In the genomic region with DNA sequence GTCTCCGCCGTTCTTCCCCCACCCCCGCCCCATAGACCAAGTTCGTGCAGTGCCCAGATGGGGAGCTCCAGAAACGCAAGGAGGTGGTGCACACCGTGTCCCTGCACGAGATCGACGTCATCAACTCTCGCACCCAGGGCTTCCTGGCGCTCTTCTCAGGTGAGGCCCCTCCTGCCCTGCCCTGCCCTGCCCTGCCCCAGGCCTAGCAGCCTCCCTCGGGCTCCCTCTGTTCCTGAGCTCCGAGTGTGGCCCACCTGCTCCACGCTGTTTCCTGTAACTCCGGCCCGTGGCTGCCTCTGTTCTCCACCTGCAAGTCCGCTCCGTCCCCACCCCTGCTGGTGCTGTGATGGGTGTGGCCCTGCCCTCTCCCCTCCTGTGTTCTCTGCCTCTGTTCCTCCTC, we compare ENCODE assay signal across 21 cellular contexts. TPM values are rescaled to one million over a fixed set of nuclear protein-coding genes. Genes with fewer than 3 reads are reported as not detected.
DNase-seq lines count a peak whose midpoint lies in the region; ATAC-seq, FAIRE-seq and TF ChIP-seq lines count a peak whose summit lies in the region.
"Had no signal": no experiment of that assay in that cellular context is flagged by ENCODE, and none has a peak within 500 bp of the region (broad histone marks: within the 10 kb centered on the region; RNA-seq: fewer than 3 reads in every experiment).

No MANE protein-coding gene starts in this region.

- H3K4me3 Mint-ChIP-seq in Caco-2 (ENCODE audit: unreplicated experiment) (no peak overlapping the region), GM23338 (no peak overlapping the region)
- no peak overlapping the region for H3K4me3 Mint-ChIP-seq in stimulated activated naive B cell treated with anti-CD40 and anti-IgM and Interleukin-4, amounts not matched to agents 10 μg/mL and 1 μg/mL and 100 μg/mL, for 72 hours
- H3K4me3 Mint-ChIP-seq: CD4-positive, alpha-beta memory T cell had no signal

- no peaks in the 10 kb centered on the region for H3K9me3 Mint-ChIP-seq in Caco-2 (ENCODE audit: unreplicated experiment)
- H3K9me3 Mint-ChIP-seq in GM23338: no peaks in the 10 kb centered on the region; the same call in 2 of the 3 replicates
- no peaks in the 10 kb centered on the region for H3K9me3 Mint-ChIP-seq in stimulated activated naive B cell treated with anti-CD40 and anti-IgM and Interleukin-4, amounts not matched to agents 10 μg/mL and 1 μg/mL and 100 μg/mL, for 72 hours
- H3K9me3 Mint-ChIP-seq: CD4-positive, alpha-beta memory T cell had no signal

- H3K4me2 ChIP-seq in GM23338: no peak overlapping the region
- H3K4me2 ChIP-seq in K562 (ENCODE audit: insufficient read depth, low read length): no peak overlapping the region
- H3K4me2 ChIP-seq: A549 had no signal

- H3K27me3 Mint-ChIP-seq in Caco-2 (ENCODE audit: insufficient read depth, unreplicated experiment) (no peaks in the 10 kb centered on the region), GM23338 (ENCODE audit: insufficient read depth, low read depth, poor library complexity) (peaks cover 7% of the 10 kb centered on the region)
- H3K27me3 Mint-ChIP-seq in stimulated activated naive B cell treated with anti-CD40 and anti-IgM and Interleukin-4, amounts not matched to agents 10 μg/mL and 1 μg/mL and 100 μg/mL, for 72 hours: no peaks in the 10 kb centered on the region
- H3K27me3 Mint-ChIP-seq: CD4-positive, alpha-beta memory T cell had no signal

- FAIRE-seq in K562 (lab: Jason Lieb, UNC): no peak
- FAIRE-seq: A549, GM12891, GM18507, H1 had no signal

- no peak for TF ChIP-seq POLR2A in K562 (conservative IDR thresholded peaks at IDR 0.05)

- H3K36me3 Mint-ChIP-seq in Caco-2 (ENCODE audit: insufficient read depth, unreplicated experiment) (peaks cover 42% of the 10 kb centered on the region), GM23338 (ENCODE audit: low read depth) (peaks cover 74% of the 10 kb centered on the region)
- H3K36me3 Mint-ChIP-seq in stimulated activated naive B cell treated with anti-CD40 and anti-IgM and Interleukin-4, amounts not matched to agents 10 μg/mL and 1 μg/mL and 100 μg/mL, for 72 hours: peaks cover 32 to 48% of the 10 kb centered on the region in 2 donors

- POLR2A ChIA-PET in Caco-2 (lab: Charles Lee): no interaction called here
- POLR2A ChIA-PET in K562 (lab: Yijun Ruan, JAX): interaction anchor here (0.5 to 2.1 kb wide), 3 partner anchors 10 to 545 kb away, joined by 3 to 6 read pairs (median 3); no protein-coding TSS in a partner anchor

- no peak for TF ChIP-seq CTCF in Caco-2 (IDR thresholded peaks at IDR 0.05; ENCODE audit: insufficient read depth in 1 of 2, low read depth in 1 of 2, low read length in 1 of 2, severe bottlenecking in 1 of 2, unreplicated experiment in 1 of 2)
- TF ChIP-seq CTCF in GM23338 (conservative IDR thresholded peaks at IDR 0.05; ENCODE audit: low read depth in 2 of 2): no peak
- no peak for TF ChIP-seq CTCF in K562 (IDR thresholded peaks at IDR 0.05 in 2 of 3, conservative IDR thresholded peaks at IDR 0.05 in 1 of 3; ENCODE audit: insufficient read depth in 2 of 3, low read depth in 1 of 3, low read length in 3 of 3)

- DNase-seq in Caco-2 (no peak), GM23338 (ENCODE audit: low spot score) (no peak), K562 (ENCODE audit: extremely low read depth in 1 of 4, low spot score in 3 of 4) (no peak), EL (no peak)
- no peak for DNase-seq in stimulated activated naive B cell treated with anti-CD40 and anti-IgM and Interleukin-4, amounts not matched to agents 10 μg/mL and 1 μg/mL and 100 μg/mL, for 72 hours
- DNase-seq: 8988T; C1 segment of cervical spinal cord; CD4-positive, alpha-beta memory T cell; COR-L47; DMS153; GF-D8; HCEC 1CT had no signal

- no peak overlapping the region for H3K27ac ChIP-seq in GM23338 (ENCODE audit: low read depth)
- no peak overlapping the region for H3K27ac ChIP-seq in K562 (ENCODE audit: extremely low read depth, low read depth, low read length)
- H3K27ac ChIP-seq: A549 had no signal

- BruUV-seq in Caco-2 (replicated peaks; lab: Mats Ljungman, UMichigan) (no TSS peak), K562 (replicated peaks; lab: Mats Ljungman, UMichigan) (no TSS peak)

- ATAC-seq in GM23338: no peak
- no peak for ATAC-seq in K562
- ATAC-seq in stimulated activated naive B cell treated with anti-CD40 and anti-IgM and Interleukin-4, amounts not matched to agents 10 μg/mL and 1 μg/mL and 100 μg/mL, for 72 hours (replicated peaks): no peak
- no peak for ATAC-seq in GM19467 (IDR thresholded peaks at IDR 0.05; ENCODE audit: unreplicated experiment)
- ATAC-seq in HG03025 (IDR thresholded peaks at IDR 0.05; ENCODE audit: low FRiP score, unreplicated experiment): no peak
- ATAC-seq: A549 had no signal

- H3K36me3 ChIP-seq in Caco-2 (ENCODE audit: control insufficient read depth, insufficient read depth, low read length) (peaks cover 3% of the 10 kb centered on the region; the same call in 1 of the 2 replicates), GM23338 (ENCODE audit: insufficient read depth) (peaks cover 10% of the 10 kb centered on the region), K562 (ENCODE audit: control insufficient read depth, insufficient read depth, low read length) (peaks cover 84% of the 10 kb centered on the region)

- no peak overlapping the region for H2AFZ ChIP-seq in GM23338
- no peak overlapping the region for H2AFZ ChIP-seq in K562 (ENCODE audit: low read depth, low read length)

- in situ Hi-C loops in K562 (cut with MboI): no loop called here

- H3K27me3 ChIP-seq in Caco-2 (replicated peaks; ENCODE audit: control insufficient read depth, insufficient read depth, low read length) (no peaks in the 10 kb centered on the region), GM23338 (ENCODE audit: insufficient read depth) (no peaks in the 10 kb centered on the region), K562 (ENCODE audit: control insufficient read depth in 2 of 2, insufficient read depth in 2 of 2, low read length in 2 of 2) (no peaks in the 10 kb centered on the region)

- no peaks in the 10 kb centered on the region for H3K4me1 ChIP-seq in Caco-2
- H3K4me1 ChIP-seq in GM23338 (ENCODE audit: insufficient read depth): no peaks in the 10 kb centered on the region
- H3K4me1 ChIP-seq in K562 (replicated peaks in 1 of 2; ENCODE audit: control insufficient read depth in 2 of 2, insufficient read depth in 2 of 2, low read length in 2 of 2): peaks cover 0 to 14% of the 10 kb centered on the region in 2 experiments; a peak in 2 of 5 replicates
- H3K4me1 ChIP-seq: A549 had no signal

- H3K27ac Mint-ChIP-seq in Caco-2 (ENCODE audit: unreplicated experiment): peak overlapping the region; percentile 12
- peak overlapping the region; percentile 29; the same call in 1 of the 2 replicates for H3K27ac Mint-ChIP-seq in GM23338
- peak overlapping the region; percentile 43 for H3K27ac Mint-ChIP-seq in stimulated activated naive B cell treated with anti-CD40 and anti-IgM and Interleukin-4, amounts not matched to agents 10 μg/mL and 1 μg/mL and 100 μg/mL, for 72 hours
- H3K27ac Mint-ChIP-seq: CD4-positive, alpha-beta memory T cell had no signal

- H4K20me1 ChIP-seq in GM23338 (replicated peaks; ENCODE audit: insufficient read depth) (no peaks in the 10 kb centered on the region; the same call in 1 of the 2 replicates), K562 (replicated peaks; ENCODE audit: control insufficient read depth, insufficient read depth, low read length) (0 out of 2 replicates have a peak, but pooled peaks cover 3% of the 10 kb centered on the region)

- no peaks in the 10 kb centered on the region for H3K9me2 ChIP-seq in GM23338 (ENCODE audit: insufficient read depth)

- H3K79me2 ChIP-seq in GM23338 (replicated peaks; ENCODE audit: insufficient read depth) (no peaks in the 10 kb centered on the region), K562 (ENCODE audit: control insufficient read depth, insufficient read depth, low read length) (no peaks in the 10 kb centered on the region)

- no peaks in the 10 kb centered on the region for H3F3A ChIP-seq in GM23338 (replicated peaks; ENCODE audit: low read depth)

- H3K9me1 ChIP-seq in K562 (ENCODE audit: control insufficient read depth, insufficient read depth, low read length): peaks cover 4% of the 10 kb centered on the region

- H3K4me1 Mint-ChIP-seq in Caco-2 (ENCODE audit: low read depth, unreplicated experiment): no peaks in the 10 kb centered on the region
- H3K4me1 Mint-ChIP-seq in GM23338: no peaks in the 10 kb centered on the region
- peaks cover 0 to 2% of the 10 kb centered on the region in 2 donors for H3K4me1 Mint-ChIP-seq in stimulated activated naive B cell treated with anti-CD40 and anti-IgM and Interleukin-4, amounts not matched to agents 10 μg/mL and 1 μg/mL and 100 μg/mL, for 72 hours
- H3K4me1 Mint-ChIP-seq: CD4-positive, alpha-beta memory T cell had no signal

- CTCF ChIA-PET in Caco-2 (lab: Charles Lee): interaction anchor here (0.6 kb wide), 1 partner anchor 1752 kb away, joined by 4 read pairs; no protein-coding TSS in a partner anchor
- CTCF ChIA-PET in K562 (lab: Yijun Ruan, JAX; ENCODE audit: low intra/inter-chr PET ratio): no interaction called here

- H3K4me3 ChIP-seq in Caco-2 (ENCODE audit: low read depth, low read length) (no peak overlapping the region), GM23338 (no peak overlapping the region), K562 (no peak overlapping the region)
- H3K4me3 ChIP-seq: A549 had no signal

- TF ChIP-seq RAD21 in K562 (CRISPR knock-in tag; conservative IDR thresholded peaks at IDR 0.05 in 1 of 2, IDR thresholded peaks at IDR 0.05 in 1 of 2): no peak

- H3K9me3 ChIP-seq in Caco-2: no peaks in the 10 kb centered on the region
- H3K9me3 ChIP-seq in K562 (replicated peaks; ENCODE audit: control insufficient read depth, insufficient read depth, low read depth, low read length): no peaks in the 10 kb centered on the region
- H3K9me3 ChIP-seq: A549 had no signal

- intact Hi-C loops in Caco-2 (cut with micrococcal nuclease; ENCODE audit: unreplicated experiment) (no loop called here), K562 (cut with micrococcal nuclease) (no loop called here)

- no peak for TF ChIP-seq EP300 in K562 (IDR thresholded peaks at IDR 0.05; ENCODE audit: low read length)

- H3K9ac ChIP-seq in K562 (ENCODE audit: insufficient read depth in 1 of 2, low read depth in 2 of 2, low read length in 2 of 2): no peak overlapping the region; a peak in 1 of 4 replicates

- WGBS in K562 (ENCODE audit: insufficient coverage, low coverage, missing lambda C conversion rate): 79% methylated on average over 12 of the region's 18 CpGs

RNA-seq across cellular contexts. Expression of gene LHB, which starts 6.4 kb away (rescaled TPM):
- total RNA-seq in Caco-2 (2022): 0.68 TPM in 1 of 2 replicates, not detected in the other
- 1.9 TPM in 1 of 2 replicates, not detected in the other for total RNA-seq in GM23338 (2014; rRNA removed; shearing (Covaris generic))
- polyA plus RNA-seq in GM23338 (2016; fragmentation: Nextera tagmentation; extraction: Ambion mirVana): 0.76 TPM in 1 of 2 replicates, not detected in the other
- not detected in 2 replicates for total RNA-seq in K562 (2011; cell fraction: chromatin; rRNA removed; ENCODE audit: low replicate concordance)
- not detected in 2 replicates for total RNA-seq in K562 (2011; cell fraction: nucleolus; rRNA removed)
- total RNA-seq in K562 (2011; cell fraction: nucleoplasm; rRNA removed): not detected in 2 replicates
- 0.54 TPM in 1 of 2 replicates, not detected in the other for total RNA-seq in K562 (2014; rRNA removed)
- total RNA-seq in K562 (2014; rRNA removed; fragmentation: Illumina TruSeq; extraction: Trizol): not detected in 2 replicates
- total RNA-seq in K562 (2015; rRNA removed; fragmentation: Illumina TruSeq; extraction: Trizol): not detected in 2 replicates
- total RNA-seq in K562 (2021): not detected in 2 replicates
- not detected in 2 replicates for polyA plus RNA-seq in K562 (2011; rRNA removed)
- not detected in 2 replicates for polyA plus RNA-seq in K562 (2011; cell fraction: cytosol; rRNA removed)
- 0.80 and 1.7 TPM in 2 replicates for polyA plus RNA-seq in K562 (2011; cell fraction: nucleus; rRNA removed)
- polyA plus RNA-seq in K562 (2012): 1.1 TPM in 2 replicates
- polyA plus RNA-seq in K562 (2014; fragmentation: Illumina TruSeq; extraction: Trizol): not detected in 2 replicates
- not detected for polyA plus RNA-seq in K562 (2014; fragmentation: Nextera tagmentation; extraction: Ambion mirVana)
- polyA plus RNA-seq in K562 (2014; rRNA removed): not detected in 2 replicates
- polyA minus RNA-seq in K562 (2011; rRNA and poly(A)+ RNA removed): not detected in 2 replicates
- not detected in 2 replicates for polyA minus RNA-seq in K562 (2011; cell fraction: cytosol; rRNA and poly(A)+ RNA removed)
- not detected in 2 replicates for polyA minus RNA-seq in K562 (2011; cell fraction: nucleus; rRNA and poly(A)+ RNA removed)
- total RNA-seq: CD4-positive, alpha-beta memory T cell; G401; H1; H7 had no signal
- polyA plus RNA-seq: BJ had no signal

RNA-seq across cellular contexts. Expression of gene CGB3, which starts 13.7 kb away (rescaled TPM):
- not detected in 2 replicates for total RNA-seq in Caco-2 (2022)
- not detected in 2 replicates for total RNA-seq in GM23338 (2014; rRNA removed; shearing (Covaris generic))
- not detected in 2 replicates for polyA plus RNA-seq in GM23338 (2016; fragmentation: Nextera tagmentation; extraction: Ambion mirVana)
- total RNA-seq in K562 (2011; cell fraction: chromatin; rRNA removed; ENCODE audit: low replicate concordance): not detected in 2 replicates
- not detected in 2 replicates for total RNA-seq in K562 (2011; cell fraction: nucleolus; rRNA removed)
- not detected in 2 replicates for total RNA-seq in K562 (2011; cell fraction: nucleoplasm; rRNA removed)
- total RNA-seq in K562 (2014; rRNA removed): not detected in 2 replicates
- total RNA-seq in K562 (2014; rRNA removed; fragmentation: Illumina TruSeq; extraction: Trizol): not detected in 2 replicates
- not detected in 2 replicates for total RNA-seq in K562 (2015; rRNA removed; fragmentation: Illumina TruSeq; extraction: Trizol)
- total RNA-seq in K562 (2021): not detected in 2 replicates
- polyA plus RNA-seq in K562 (2011; rRNA removed): not detected in 2 replicates
- polyA plus RNA-seq in K562 (2011; cell fraction: cytosol; rRNA removed): not detected in 2 replicates
- not detected in 2 replicates for polyA plus RNA-seq in K562 (2011; cell fraction: nucleus; rRNA removed)
- not detected in 2 replicates for polyA plus RNA-seq in K562 (2012)
- polyA plus RNA-seq in K562 (2014; fragmentation: Illumina TruSeq; extraction: Trizol): not detected in 2 replicates
- polyA plus RNA-seq in K562 (2014; fragmentation: Nextera tagmentation; extraction: Ambion mirVana): not detected
- polyA plus RNA-seq in K562 (2014; rRNA removed): not detected in 2 replicates
- not detected in 2 replicates for polyA minus RNA-seq in K562 (2011; rRNA and poly(A)+ RNA removed)
- polyA minus RNA-seq in K562 (2011; cell fraction: cytosol; rRNA and poly(A)+ RNA removed): not detected in 2 replicates
- polyA minus RNA-seq in K562 (2011; cell fraction: nucleus; rRNA and poly(A)+ RNA removed): not detected in 2 replicates
- total RNA-seq: CD4-positive, alpha-beta memory T cell; G401; H1; H7 had no signal
- polyA plus RNA-seq: BJ; CD4-positive, alpha-beta memory T cell; H1 had no signal

RNA-seq across cellular contexts. Expression of gene RUVBL2, which starts 16.8 kb away (rescaled TPM):
- total RNA-seq in Caco-2 (2022) (165 and 172 TPM in 2 replicates), K562 (2014; rRNA removed) (453 and 558 TPM in 2 replicates), K562 (2014; rRNA removed; fragmentation: Illumina TruSeq; extraction: Trizol) (56.6 and 95.4 TPM in 2 replicates), K562 (2015; rRNA removed; fragmentation: Illumina TruSeq; extraction: Trizol) (282 and 294 TPM in 2 replicates), K562 (2021) (335 and 343 TPM in 2 replicates)
- total RNA-seq in GM23338 (2014; rRNA removed; shearing (Covaris generic)): 222 and 252 TPM in 2 replicates
- polyA plus RNA-seq in GM23338 (2016; fragmentation: Nextera tagmentation; extraction: Ambion mirVana) (194 and 196 TPM in 2 replicates), K562 (2011; rRNA removed) (237 and 273 TPM in 2 replicates), K562 (2014; fragmentation: Illumina TruSeq; extraction: Trizol) (165 and 339 TPM in 2 replicates), K562 (2014; fragmentation: Nextera tagmentation; extraction: Ambion mirVana) (10 to 100 TPM; 71.4 to 95.3 TPM), K562 (2014; rRNA removed) (310 and 330 TPM in 2 replicates)
- 106 and 309 TPM in 2 replicates for total RNA-seq in K562 (2011; cell fraction: chromatin; rRNA removed; ENCODE audit: low replicate concordance)
- 270 and 321 TPM in 2 replicates for total RNA-seq in K562 (2011; cell fraction: nucleolus; rRNA removed)
- 174 and 179 TPM in 2 replicates for total RNA-seq in K562 (2011; cell fraction: nucleoplasm; rRNA removed)
- polyA plus RNA-seq in K562 (2011; cell fraction: cytosol; rRNA removed): 435 and 727 TPM in 2 replicates
- 267 and 312 TPM in 2 replicates for polyA plus RNA-seq in K562 (2011; cell fraction: nucleus; rRNA removed)
- polyA plus RNA-seq in K562 (2012): 308 and 401 TPM in 2 replicates
- polyA minus RNA-seq in K562 (2011; rRNA and poly(A)+ RNA removed): 168 and 344 TPM in 2 replicates
- polyA minus RNA-seq in K562 (2011; cell fraction: cytosol; rRNA and poly(A)+ RNA removed): 335 and 352 TPM in 2 replicates
- 89.8 and 126 TPM in 2 replicates for polyA minus RNA-seq in K562 (2011; cell fraction: nucleus; rRNA and poly(A)+ RNA removed)

RNA-seq across cellular contexts. Expression of gene GYS1, which starts 17.3 kb away (rescaled TPM):
- total RNA-seq in Caco-2 (2022) (62.7 and 65.3 TPM in 2 replicates), K562 (2014; rRNA removed) (12.9 and 20.5 TPM in 2 replicates), K562 (2014; rRNA removed; fragmentation: Illumina TruSeq; extraction: Trizol) (8.8 and 11.3 TPM in 2 replicates), K562 (2015; rRNA removed; fragmentation: Illumina TruSeq; extraction: Trizol) (15.2 and 18.4 TPM in 2 replicates), K562 (2021) (26.1 and 28.1 TPM in 2 replicates)
- 23.1 and 28.9 TPM in 2 replicates for total RNA-seq in GM23338 (2014; rRNA removed; shearing (Covaris generic))
- polyA plus RNA-seq in GM23338 (2016; fragmentation: Nextera tagmentation; extraction: Ambion mirVana) (15.9 and 19.9 TPM in 2 replicates), K562 (2011; rRNA removed) (26.0 and 26.7 TPM in 2 replicates), K562 (2014; fragmentation: Illumina TruSeq; extraction: Trizol) (31.1 and 32.2 TPM in 2 replicates), K562 (2014; fragmentation: Nextera tagmentation; extraction: Ambion mirVana) (1 to 10 TPM; 1.9 to 2.2 TPM), K562 (2014; rRNA removed) (18.0 and 24.3 TPM in 2 replicates)
- 36.8 and 78.5 TPM in 2 replicates for total RNA-seq in K562 (2011; cell fraction: chromatin; rRNA removed; ENCODE audit: low replicate concordance)
- 40.7 and 40.9 TPM in 2 replicates for total RNA-seq in K562 (2011; cell fraction: nucleolus; rRNA removed)
- 28.8 and 32.4 TPM in 2 replicates for total RNA-seq in K562 (2011; cell fraction: nucleoplasm; rRNA removed)
- polyA plus RNA-seq in K562 (2011; cell fraction: cytosol; rRNA removed): 26.7 and 37.5 TPM in 2 replicates
- 26.4 and 41.7 TPM in 2 replicates for polyA plus RNA-seq in K562 (2011; cell fraction: nucleus; rRNA removed)
- polyA plus RNA-seq in K562 (2012): 20.3 and 23.1 TPM in 2 replicates
- polyA minus RNA-seq in K562 (2011; rRNA and poly(A)+ RNA removed): 15.7 and 26.2 TPM in 2 replicates
- polyA minus RNA-seq in K562 (2011; cell fraction: cytosol; rRNA and poly(A)+ RNA removed): 20.6 and 25.9 TPM in 2 replicates
- polyA minus RNA-seq in K562 (2011; cell fraction: nucleus; rRNA and poly(A)+ RNA removed): 13.2 and 13.8 TPM in 2 replicates

RNA-seq across cellular contexts. Expression of gene CGB2, which starts 21.2 kb away (rescaled TPM):
- total RNA-seq in Caco-2 (2022) (not detected in 2 replicates), K562 (2014; rRNA removed) (0.65 TPM in 1 of 2 replicates, not detected in the other), K562 (2014; rRNA removed; fragmentation: Illumina TruSeq; extraction: Trizol) (not detected in 2 replicates), K562 (2015; rRNA removed; fragmentation: Illumina TruSeq; extraction: Trizol) (not detected in 2 replicates), K562 (2021) (not detected in 2 replicates)
- not detected in 2 replicates for total RNA-seq in GM23338 (2014; rRNA removed; shearing (Covaris generic))
- polyA plus RNA-seq in GM23338 (2016; fragmentation: Nextera tagmentation; extraction: Ambion mirVana) (0.57 TPM in 1 of 2 replicates, not detected in the other), K562 (2011; rRNA removed) (0.20 TPM in 1 of 2 replicates, not detected in the other), K562 (2014; fragmentation: Illumina TruSeq; extraction: Trizol) (0.22 and 0.33 TPM in 2 replicates), K562 (2014; fragmentation: Nextera tagmentation; extraction: Ambion mirVana) (not detected), K562 (2014; rRNA removed) (not detected in 2 replicates)
- not detected in 2 replicates for total RNA-seq in K562 (2011; cell fraction: chromatin; rRNA removed; ENCODE audit: low replicate concordance)
- total RNA-seq in K562 (2011; cell fraction: nucleolus; rRNA removed): not detected in 2 replicates
- 0.88 TPM in 1 of 2 replicates, not detected in the other for total RNA-seq in K562 (2011; cell fraction: nucleoplasm; rRNA removed)
- 0.51 and 0.66 TPM in 2 replicates for polyA plus RNA-seq in K562 (2011; cell fraction: cytosol; rRNA removed)
- 0.22 TPM in 1 of 2 replicates, not detected in the other for polyA plus RNA-seq in K562 (2011; cell fraction: nucleus; rRNA removed)
- 0.21 and 0.75 TPM in 2 replicates for polyA plus RNA-seq in K562 (2012)
- polyA minus RNA-seq in K562 (2011; rRNA and poly(A)+ RNA removed): 0.30 TPM in 1 of 2 replicates, not detected in the other
- polyA minus RNA-seq in K562 (2011; cell fraction: cytosol; rRNA and poly(A)+ RNA removed): not detected in 2 replicates
- not detected in 2 replicates for polyA minus RNA-seq in K562 (2011; cell fraction: nucleus; rRNA and poly(A)+ RNA removed)
- total RNA-seq: CD4-positive, alpha-beta memory T cell; G401; H7 had no signal
- polyA plus RNA-seq: A549; BJ; CD4-positive, alpha-beta memory T cell had no signal
